21 cellular contexts compared by ENCODE assay signal in genomic region chr7:54704851-54705250, GRCh38. TPM values are rescaled to one million over a fixed set of nuclear protein-coding genes. Genes with fewer than 3 reads are reported as not detected.
DNase-seq lines count a peak whose midpoint lies in the region; ATAC-seq, FAIRE-seq and TF ChIP-seq lines count a peak whose summit lies in the region.
"Had no signal": no experiment of that assay in that cellular context is flagged by ENCODE, and none has a peak within 500 bp of the region (broad histone marks: within the 10 kb centered on the region; RNA-seq: fewer than 3 reads in every experiment).

No MANE protein-coding gene starts in this region.

- no peak for TF ChIP-seq RAD21 in GM12878 (IDR thresholded peaks at IDR 0.05; ENCODE audit: insufficient read depth, low read depth, low read length)

- H3K4me1 Mint-ChIP-seq in HFFc6 (ENCODE audit: low read depth): peaks cover 5% of the 10 kb centered on the region
- H3K4me1 Mint-ChIP-seq: CD14-positive monocyte; CD4-positive, alpha-beta memory T cell; CD4-positive, CD25-positive, alpha-beta regulatory T cell; CD8-positive, alpha-beta memory T cell had no signal

- H4K20me1 ChIP-seq in BLaER1 treated with 17β-estradiol and CSF1 and Interleukin-3, amounts not matched to agents 10 nM and 100 nM: no peaks in the 10 kb centered on the region
- H4K20me1 ChIP-seq in MM.1S (ENCODE audit: insufficient read depth, low read length) (no peaks in the 10 kb centered on the region), GM12878 (ENCODE audit: control insufficient read depth, insufficient read depth) (no peaks in the 10 kb centered on the region)

- intact Hi-C loops in GM12878 (cut with micrococcal nuclease; ENCODE audit: unreplicated experiment): no loop called here
- intact Hi-C loops in breast epithelium (cut with DNase I; ENCODE audit: low total_unique reads): no loop called here

- peak overlapping the region in 7 of 11 experiments; percentile 1 to 78 (median 23); a peak in 7 of 22 replicates for H3K4me2 ChIP-seq in BLaER1 treated with 17β-estradiol and CSF1 and Interleukin-3, amounts not matched to agents 10 nM and 100 nM
- H3K4me2 ChIP-seq in MM.1S (ENCODE audit: low read depth, low read length): peak overlapping the region; percentile 80
- no peak overlapping the region for H3K4me2 ChIP-seq in GM12878 (ENCODE audit: control insufficient read depth, insufficient read depth)

- no peak for TF ChIP-seq POLR2A in GM12878 (IDR thresholded peaks at IDR 0.05; ENCODE audit: low read depth, low read length)
- TF ChIP-seq POLR2A in breast epithelium (IDR thresholded peaks at IDR 0.05): no peak

- no peak for TF ChIP-seq EP300 in GM12878 (IDR thresholded peaks at IDR 0.05; ENCODE audit: borderline replicate concordance in 1 of 2, control insufficient read depth in 1 of 2, low read depth in 2 of 2, low read length in 2 of 2)

- peak overlapping the region in 2 of 11 experiments; percentile 4 to 59; a peak in 4 of 22 replicates for H3K9ac ChIP-seq in BLaER1 treated with 17β-estradiol and CSF1 and Interleukin-3, amounts not matched to agents 10 nM and 100 nM
- H3K9ac ChIP-seq in MM.1S (ENCODE audit: low read length): peak overlapping the region; percentile 73
- no peak overlapping the region for H3K9ac ChIP-seq in GM12878 (ENCODE audit: control insufficient read depth, insufficient read depth, low read length)

- H3K79me2 ChIP-seq in MM.1S (ENCODE audit: low read length): no peaks in the 10 kb centered on the region
- H3K79me2 ChIP-seq in GM12878 (ENCODE audit: control insufficient read depth, insufficient read depth, low read length): no peaks in the 10 kb centered on the region

- H3K4me3 ChIP-seq in BLaER1 treated with 17β-estradiol and CSF1 and Interleukin-3, amounts not matched to agents 10 nM and 100 nM: no peak overlapping the region
- H3K4me3 ChIP-seq in MM.1S (ENCODE audit: low read length): no peak overlapping the region
- no peak overlapping the region for H3K4me3 ChIP-seq in GM12878
- no peak overlapping the region for H3K4me3 ChIP-seq in breast epithelium

- peak; percentile 28; the same call in 1 of the 3 replicates for ATAC-seq in GM12878
- no peak for ATAC-seq in GM21423 (IDR thresholded peaks at IDR 0.05; ENCODE audit: unreplicated experiment)

- RAD21 ChIA-PET in GM12878 (lab: Charles Lee; ENCODE audit: unreplicated experiment): no interaction called here

- no peak overlapping the region for H3K27ac Mint-ChIP-seq in HFFc6
- H3K27ac Mint-ChIP-seq: CD14-positive monocyte; CD4-positive, alpha-beta memory T cell; CD4-positive, CD25-positive, alpha-beta regulatory T cell; CD8-positive, alpha-beta memory T cell had no signal

- no peak for FAIRE-seq in GM12878 (lab: Jason Lieb, UNC)
- FAIRE-seq: A204.1, GM12891, GM19239 had no signal

- SMC1A ChIA-PET in GM12878 (lab: Charles Lee; ENCODE audit: uncharacterized antibody, unreplicated experiment): interaction anchor here (1.0 kb wide), 2 partner anchors 39 to 41 kb away, joined by 3 to 4 read pairs; no protein-coding TSS in a partner anchor

- H3K9me3 Mint-ChIP-seq in HFFc6: no peaks in the 10 kb centered on the region

- no peaks in the 10 kb centered on the region for H3K36me3 ChIP-seq in BLaER1 treated with 17β-estradiol and CSF1 and Interleukin-3, amounts not matched to agents 10 nM and 100 nM
- H3K36me3 ChIP-seq in MM.1S (replicated peaks; ENCODE audit: insufficient read depth, low read length) (no peaks in the 10 kb centered on the region), GM12878 (ENCODE audit: control insufficient read depth in 2 of 2, insufficient read depth in 2 of 2, low read length in 1 of 2) (no peaks in the 10 kb centered on the region), breast epithelium (no peaks in the 10 kb centered on the region)
- H3K36me3 ChIP-seq: BE2C had no signal

- no TSS peak for BruUV-seq in GM12878 (replicated peaks; lab: Mats Ljungman, UMichigan)

- in situ Hi-C loops in GM12878 (cut with MboI): no loop called here

- no peak overlapping the region for H2AFZ ChIP-seq in MM.1S (ENCODE audit: low read length)
- no peak overlapping the region for H2AFZ ChIP-seq in GM12878 (ENCODE audit: control insufficient read depth, low read depth, low read length)

- H3K4me3 Mint-ChIP-seq in HFFc6: no peak overlapping the region
- H3K4me3 Mint-ChIP-seq: CD14-positive monocyte; CD4-positive, alpha-beta memory T cell; CD4-positive, CD25-positive, alpha-beta regulatory T cell; CD8-positive, alpha-beta memory T cell had no signal

- no peaks in the 10 kb centered on the region for H3K36me3 Mint-ChIP-seq in HFFc6 (ENCODE audit: low read depth)
- H3K36me3 Mint-ChIP-seq: CD14-positive monocyte; CD4-positive, alpha-beta memory T cell; CD4-positive, CD25-positive, alpha-beta regulatory T cell; CD8-positive, alpha-beta memory T cell had no signal

- no peaks in the 10 kb centered on the region for H3K27me3 ChIP-seq in BLaER1 treated with 17β-estradiol and CSF1 and Interleukin-3, amounts not matched to agents 10 nM and 100 nM
- no peaks in the 10 kb centered on the region for H3K27me3 ChIP-seq in MM.1S (replicated peaks; ENCODE audit: insufficient read depth, low read length)
- no peaks in the 10 kb centered on the region for H3K27me3 ChIP-seq in GM12878 (replicated peaks in 1 of 2; ENCODE audit: control insufficient read depth in 2 of 2, insufficient read depth in 2 of 2, low read length in 1 of 2)
- H3K27me3 ChIP-seq in breast epithelium: no peaks in the 10 kb centered on the region
- H3K27me3 ChIP-seq: BE2C had no signal

- peaks cover 27% of the 10 kb centered on the region for H3F3A ChIP-seq in MM.1S (ENCODE audit: insufficient read depth, low read length)

- peak overlapping the region in 3 of 11 experiments; percentile 59 to 87 (median 71); a peak in 6 of 22 replicates for H3K27ac ChIP-seq in BLaER1 treated with 17β-estradiol and CSF1 and Interleukin-3, amounts not matched to agents 10 nM and 100 nM
- peak overlapping the region; percentile 94 for H3K27ac ChIP-seq in MM.1S (ENCODE audit: low read length)
- H3K27ac ChIP-seq in GM12878 (ENCODE audit: control insufficient read depth, insufficient read depth): no peak overlapping the region
- H3K27ac ChIP-seq in breast epithelium: no peak overlapping the region

- 0% methylated on average over 2 of the region's 2 CpGs for WGBS in GM12878 (ENCODE audit: insufficient coverage, insufficient replicate concordance, low lambda C conversion rate, missing lambda C conversion rate)

- POLR2A ChIA-PET in GM12878 (lab: Charles Lee): interaction anchor here (0.6 kb wide), 1 partner anchor 47 kb away, joined by 3 read pairs; no protein-coding TSS in a partner anchor

- H3K27me3 Mint-ChIP-seq in HFFc6 (ENCODE audit: insufficient read depth): peaks cover 11% of the 10 kb centered on the region
- H3K27me3 Mint-ChIP-seq: CD4-positive, CD25-positive, alpha-beta regulatory T cell had no signal

- peak; percentile 94 for DNase-seq in MM.1S
- DNase-seq in RPMI8226: peak; percentile 89
- DNase-seq in GM12878 (ENCODE audit: low read depth, low spot score): no peak
- no peak for DNase-seq in iPS-NIHi7 (ENCODE audit: extremely low spot score)
- no peak for DNase-seq in breast epithelium (ENCODE audit: low spot score in 2 of 2)
- no peak for DNase-seq in HFFc6
- DNase-seq: 8988T; CD4-positive, alpha-beta memory T cell; CD4-positive, CD25-positive, alpha-beta regulatory T cell; CD8-positive, alpha-beta memory T cell; COR-L47; DMS 273 treated with DMSO at 0.1 percent for 48 hours; DND-41; GDM1 had no signal

- peaks cover 8 to 27% (median 15%) of the 10 kb centered on the region in 10 experiments; a peak in 15 of 20 replicates for H3K4me1 ChIP-seq in BLaER1 treated with 17β-estradiol and CSF1 and Interleukin-3, amounts not matched to agents 10 nM and 100 nM
- H3K4me1 ChIP-seq in MM.1S (ENCODE audit: low read length) (peaks cover 41% of the 10 kb centered on the region), GM12878 (ENCODE audit: control insufficient read depth, insufficient read depth, low read length) (no peaks in the 10 kb centered on the region), breast epithelium (no peaks in the 10 kb centered on the region)
- H3K4me1 ChIP-seq: BE2C had no signal

- TF ChIP-seq CTCF in MM.1S (IDR thresholded peaks at IDR 0.05; ENCODE audit: low read length) (no peak), GM12878 (IDR thresholded peaks at IDR 0.05 in 2 of 3, conservative IDR thresholded peaks at IDR 0.05 in 1 of 3; ENCODE audit: control insufficient read depth in 2 of 3, extremely low read depth in 1 of 3, insufficient read depth in 1 of 3, low read depth in 3 of 3, low read length in 3 of 3) (no peak), breast epithelium (IDR thresholded peaks at IDR 0.05) (no peak), HFFc6 (IDR thresholded peaks at IDR 0.05) (no peak)

- peaks cover 8 to 23% (median 18%) of the 10 kb centered on the region in 11 experiments; a peak in 19 of 22 replicates for H3K9me3 ChIP-seq in BLaER1 treated with 17β-estradiol and CSF1 and Interleukin-3, amounts not matched to agents 10 nM and 100 nM (replicated peaks in 1 of 11)
- H3K9me3 ChIP-seq in MM.1S (replicated peaks; ENCODE audit: insufficient read depth, low read length) (no peaks in the 10 kb centered on the region), GM12878 (replicated peaks; ENCODE audit: control insufficient read depth, insufficient read depth, low read length) (no peaks in the 10 kb centered on the region), breast epithelium (peaks cover 0 to 9% of the 10 kb centered on the region in 2 donors)
- H3K9me3 ChIP-seq: BE2C had no signal

- no peaks in the 10 kb centered on the region for H3K9me2 ChIP-seq in MM.1S (replicated peaks; ENCODE audit: insufficient read depth, low read length)

- CTCF ChIA-PET in GM12878 (lab: Yijun Ruan, JAX): interaction anchor here (0.8 kb wide), 1 partner anchor 711 kb away, joined by 3 read pairs; no protein-coding TSS in a partner anchor

RNA-seq across cellular contexts. Expression of gene SEC61G, which starts 54.2 kb away (rescaled TPM):
- total RNA-seq in GM12878 (2013; cell fraction: nucleolus; rRNA removed): 66.0 and 67.9 TPM in 2 replicates
- 183 and 215 TPM in 2 replicates for total RNA-seq in GM12878 (2014; rRNA removed)
- 278 and 293 TPM in 2 replicates for total RNA-seq in GM12878 (2014; rRNA removed; fragmentation: Illumina TruSeq; extraction: Trizol)
- 160 and 163 TPM in 2 replicates for total RNA-seq in GM12878 (2021)
- 42.3 TPM for polyA plus RNA-seq in GM12878 (2011; ENCODE audit: low read depth)
- 189 and 321 TPM in 2 replicates for polyA plus RNA-seq in GM12878 (2011; rRNA removed)
- 111 and 212 TPM in 2 replicates for polyA plus RNA-seq in GM12878 (2011; cell fraction: cytosol; rRNA removed)
- polyA plus RNA-seq in GM12878 (2011; cell fraction: nucleus; rRNA removed): 86.0 and 96.1 TPM in 2 replicates
- 517 and 557 TPM in 2 replicates for polyA plus RNA-seq in GM12878 (2012)
- 414 and 629 TPM in 2 replicates for polyA plus RNA-seq in GM12878 (2014; fragmentation: Illumina TruSeq; extraction: Trizol)
- polyA plus RNA-seq in GM12878 (2014; fragmentation: Nextera tagmentation; extraction: Ambion mirVana): 100 to 1,000 TPM; 709 to 809 TPM
- 152 and 219 TPM in 2 replicates for polyA plus RNA-seq in GM12878 (2014; rRNA removed)
- polyA plus RNA-seq in GM12878 (2016; fragmentation: Nextera tagmentation; extraction: Ambion mirVana): 100 to 1,000 TPM; 697 to 703 TPM
- polyA minus RNA-seq in GM12878 (2011; rRNA and poly(A)+ RNA removed): 96.2 and 141 TPM in 2 replicates
- 27.9 and 44.8 TPM in 2 replicates for polyA minus RNA-seq in GM12878 (2011; cell fraction: cytosol; rRNA and poly(A)+ RNA removed)
- 25.1 and 29.4 TPM in 2 replicates for polyA minus RNA-seq in GM12878 (2011; cell fraction: nucleus; rRNA and poly(A)+ RNA removed)
- total RNA-seq in breast epithelium: 100 to 1,000 TPM; 192 to 238 (median 194) TPM
- total RNA-seq in HFFc6 (2021; fragmentation: NEBNext Ultra II Directional; extraction: Animal tissue kit (Norgen Biotek cat#: 25700)): 100 to 1,000 TPM; 189 to 300 (median 252) TPM

Comparison
In these comparisons a context has a peak if more than half of its experiments do, and no peak if none do; other contexts are left out.
1. DNase-seq: peak in MM.1S (single experiment) and RPMI8226 (single experiment); none in GM12878 (single experiment), iPS-NIHi7 (single experiment), breast epithelium (0 of 2) and HFFc6 (single experiment).